10 cellular contexts compared by ENCODE assay signal in genomic region chr1:42340093-42340492, GRCh38. TPM values are rescaled to one million over a fixed set of nuclear protein-coding genes. Genes with fewer than 3 reads are reported as not detected.
DNase-seq lines count a peak whose midpoint lies in the region; ATAC-seq and TF ChIP-seq lines count a peak whose summit lies in the region.
"Had no signal": no experiment of that assay in that cellular context is flagged by ENCODE, and none has a peak within 500 bp of the region (broad histone marks: within the 10 kb centered on the region; RNA-seq: fewer than 3 reads in every experiment).

No MANE protein-coding gene starts in this region.

- no TSS peak for BruUV-seq in MCF 10A (replicated peaks; lab: Mats Ljungman, UMichigan)

- TF ChIP-seq CTCF in MCF 10A (IDR thresholded peaks at IDR 0.05; ENCODE audit: unreplicated experiment) (no peak), breast epithelium (IDR thresholded peaks at IDR 0.05) (no peak), epithelial cell of esophagus (IDR thresholded peaks at IDR 0.05; ENCODE audit: insufficient read depth, low read depth, low read length, missing control alignments) (no peak)

- TF ChIP-seq POLR2A in breast epithelium (IDR thresholded peaks at IDR 0.05) (no peak), GM18505 (IDR thresholded peaks at IDR 0.05; ENCODE audit: borderline replicate concordance, extremely low read depth, insufficient read depth, insufficient read length) (no peak)

- H3K4me1 ChIP-seq in breast epithelium, result no peaks in the 10 kb centered on the region

- no peak overlapping the region for H3K4me3 Mint-ChIP-seq in MCF 10A (ENCODE audit: unreplicated experiment)
- H3K4me3 Mint-ChIP-seq in activated CD4-positive, alpha-beta T cell treated with anti-CD3 and anti-CD28 coated beads for 36 hours, result no peak overlapping the region

- H3K4me1 Mint-ChIP-seq in MCF 10A (ENCODE audit: insufficient read depth, unreplicated experiment), result peaks cover 23% of the 10 kb centered on the region
- H3K4me1 Mint-ChIP-seq in activated CD4-positive, alpha-beta T cell treated with anti-CD3 and anti-CD28 coated beads for 36 hours, result peaks cover 14% of the 10 kb centered on the region

- H3K36me3 ChIP-seq in breast epithelium, result no peaks in the 10 kb centered on the region
- H3K36me3 ChIP-seq: suprapubic skin had no signal

- no peaks in the 10 kb centered on the region for H3K36me3 Mint-ChIP-seq in MCF 10A (ENCODE audit: insufficient read depth, unreplicated experiment)
- no peaks in the 10 kb centered on the region for H3K36me3 Mint-ChIP-seq in activated CD4-positive, alpha-beta T cell treated with anti-CD3 and anti-CD28 coated beads for 36 hours (ENCODE audit: low read depth)

- no peak for ATAC-seq in activated CD4-positive, alpha-beta T cell treated with anti-CD3 and anti-CD28 coated beads for 36 hours
- no peak for ATAC-seq in GM18505 (IDR thresholded peaks at IDR 0.05; ENCODE audit: unreplicated experiment)
- ATAC-seq in GM21619 (IDR thresholded peaks at IDR 0.05; ENCODE audit: unreplicated experiment), result no peak
- no peak for ATAC-seq in GM18909 (IDR thresholded peaks at IDR 0.05; ENCODE audit: poor library complexity, unreplicated experiment)

- H3K27me3 ChIP-seq in breast epithelium, result no peaks in the 10 kb centered on the region
- H3K27me3 ChIP-seq: suprapubic skin had no signal

- intact Hi-C loops in MCF 10A (cut with micrococcal nuclease) (loop anchor here (10.0 kb wide), 2 partner anchors 385 to 415 kb away; no protein-coding TSS in a partner anchor), breast epithelium (cut with DNase I; ENCODE audit: low total_unique reads) (no loop called here)
- intact Hi-C loops in activated CD4-positive, alpha-beta T cell treated with anti-CD3 and anti-CD28 coated beads for 36 hours (cut with DNase I, micrococcal nuclease), result loop anchor here (5.0 to 10.0 kb wide), 2 partner anchors 235 to 407 kb away; no protein-coding TSS in a partner anchor

- CTCF ChIA-PET in MCF 10A (lab: Yijun Ruan, JAX), result no interaction called here
- CTCF ChIA-PET in activated CD4-positive, alpha-beta T cell treated with anti-CD3 and anti-CD28 coated beads for 36 hours (lab: Charles Lee), result interaction anchor here (1.1 to 1.3 kb wide), 2 partner anchors 12 to 189 kb away, joined by 3 read pairs; no protein-coding TSS in a partner anchor

- no peak overlapping the region for H3K27ac Mint-ChIP-seq in MCF 10A (ENCODE audit: low read depth, unreplicated experiment)
- no peak overlapping the region for H3K27ac Mint-ChIP-seq in activated CD4-positive, alpha-beta T cell treated with anti-CD3 and anti-CD28 coated beads for 36 hours

- H3K27me3 Mint-ChIP-seq in MCF 10A (ENCODE audit: insufficient read depth, unreplicated experiment), result no peaks in the 10 kb centered on the region
- no peaks in the 10 kb centered on the region for H3K27me3 Mint-ChIP-seq in activated CD4-positive, alpha-beta T cell treated with anti-CD3 and anti-CD28 coated beads for 36 hours

- DNase-seq in MCF 10A (ENCODE audit: unreplicated experiment) (peak; percentile 61), breast epithelium (ENCODE audit: low spot score in 2 of 2) (no peak), NCI-H526 treated with DMSO at 0.1 percent for 48 hours (lab: John Stamatoyannopoulos, UW) (peak; percentile 99), epithelial cell of esophagus (ENCODE audit: low read depth) (peak; percentile 93)
- DNase-seq in activated CD4-positive, alpha-beta T cell treated with anti-CD3 and anti-CD28 coated beads for 36 hours, result no peak
- DNase-seq: activated effector memory CD4-positive, alpha-beta T cell treated with anti-CD3 and anti-CD28 coated beads, Interleukin-2, amount 50 U/mL, for 16 hours had no signal

- H3K9me3 ChIP-seq in breast epithelium, result no peaks in the 10 kb centered on the region
- H3K9me3 ChIP-seq: suprapubic skin had no signal

- POLR2A ChIA-PET in MCF 10A (lab: Yijun Ruan, JAX), result interaction anchor here (0.6 to 3.9 kb wide), 5 partner anchors 15 to 601 kb away, joined by 3 to 11 read pairs (median 4); partner anchors contain the start of gene YBX1
- POLR2A ChIA-PET in activated CD4-positive, alpha-beta T cell treated with anti-CD3 and anti-CD28 coated beads for 36 hours (lab: Charles Lee), result no interaction called here

- no peaks in the 10 kb centered on the region for H3K9me3 Mint-ChIP-seq in MCF 10A (ENCODE audit: unreplicated experiment)
- no peaks in the 10 kb centered on the region for H3K9me3 Mint-ChIP-seq in activated CD4-positive, alpha-beta T cell treated with anti-CD3 and anti-CD28 coated beads for 36 hours (ENCODE audit: low read depth)

- no peak overlapping the region for H3K4me3 ChIP-seq in breast epithelium
- no peak overlapping the region for H3K4me3 ChIP-seq in epithelial cell of esophagus (ENCODE audit: low read length)
- H3K4me3 ChIP-seq: suprapubic skin had no signal

- no peak overlapping the region for H3K27ac ChIP-seq in breast epithelium
- H3K27ac ChIP-seq: suprapubic skin had no signal

RNA-seq across cellular contexts. Expression of gene FOXJ3, which starts 5.1 kb away (rescaled TPM):
- 42.2 and 43.7 TPM in 2 replicates for total RNA-seq in MCF 10A (2022)
- 10 to 100 TPM; 52.6 to 82.7 (median 57.7) TPM for total RNA-seq in breast epithelium
- total RNA-seq in activated CD4-positive, alpha-beta T cell treated with anti-CD3 and anti-CD28 coated beads for 36 hours, result 10 to 100 TPM; 44.1 to 54.0 TPM

RNA-seq across cellular contexts. Expression of gene RIMKLA, which starts 40.5 kb away (rescaled TPM):
- total RNA-seq in MCF 10A (2022), result not detected in 2 replicates
- under 1 TPM; 0.32 to 0.73 (median 0.66) TPM for total RNA-seq in breast epithelium
- total RNA-seq in activated CD4-positive, alpha-beta T cell treated with anti-CD3 and anti-CD28 coated beads for 36 hours, result 1 to 10 TPM; 6.7 to 8.9 TPM

Comparison
In these comparisons a context has a peak if more than half of its experiments do, and no peak if none do; other contexts are left out.
1. DNase-seq: peak in MCF 10A (single experiment), NCI-H526 treated with DMSO at 0.1 percent for 48 hours (single experiment) and epithelial cell of esophagus (single experiment); none in breast epithelium (0 of 2) and activated CD4-positive, alpha-beta T cell treated with anti-CD3 and anti-CD28 coated beads for 36 hours (single experiment).